ENCODE assay signal across 23 cellular contexts in the genomic region with DNA sequence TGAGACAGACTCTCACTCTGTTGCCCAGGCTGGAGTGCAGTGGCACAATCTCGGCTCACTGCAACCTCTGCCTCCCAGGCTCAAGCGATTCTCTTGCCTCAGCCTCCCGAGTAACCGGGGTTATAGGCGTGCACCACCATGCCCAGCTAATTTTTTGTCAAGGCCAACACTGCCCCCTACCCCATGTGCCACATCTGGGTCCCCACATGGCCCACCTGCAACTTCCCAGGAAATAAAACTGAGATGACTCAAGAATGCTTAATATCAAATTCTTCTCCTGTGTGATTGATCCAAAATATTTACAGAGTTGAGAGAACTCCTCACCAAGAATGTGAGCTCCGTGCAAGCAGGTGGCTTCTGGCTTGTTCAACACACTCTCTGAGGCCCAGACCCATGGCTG.
"Had no signal": no experiment of that assay in that cellular context is flagged by ENCODE, and none has a peak within 500 bp of the region (broad histone marks: within the 10 kb centered on the region; RNA-seq: fewer than 3 reads in every experiment).

No MANE protein-coding gene starts in this region.

- H3K9ac ChIP-seq: parathyroid adenoma had no signal

- H3K27ac ChIP-seq: colonic mucosa, parathyroid adenoma, prostate gland, right atrium auricular region, sigmoid colon, testis, tibial artery had no signal

- ATAC-seq: left lobe of liver; mucosa of descending colon; natural killer cell treated with Interleukin-12 subunit alpha and Interleukin-12 subunit beta and Interleukin-15 and Interleukin-18, amount 100 ng/mL, for 72 hours; stimulated activated memory B cell treated with anti-CD40 and anti-IgM and Interleukin-4, amounts not matched to agents 10 μg/mL and 1 μg/mL and 100 μg/mL, for 72 hours; stimulated activated naive CD8-positive, alpha-beta T cell treated with anti-CD3 and anti-CD28 coated beads, Interleukin-15, Interleukin-2, amounts not matched to agents 100 U/mL and 50 U/mL, for 24 hours had no signal

- H3K4me1 Mint-ChIP-seq: neural crest cell had no signal

- DNase-seq: colonic mucosa; effector CD8-positive, alpha-beta T cell; head of caudate nucleus; kidney; mucosa of descending colon; naive B cell; sigmoid colon; stimulated activated CD4-positive, alpha-beta T cell treated with anti-CD3 and anti-CD28 coated beads, Interleukin-4, amount 100 ng/mL, for 4 hours; stimulated activated naive CD8-positive, alpha-beta T cell treated with anti-CD3 and anti-CD28 coated beads, Interleukin-15, Interleukin-2, amounts not matched to agents 100 U/mL and 50 U/mL, for 24 hours; substantia nigra; testis; tibial artery had no signal

- H3K4me3 ChIP-seq: colonic mucosa, lung, mucosa of descending colon, prostate gland, right atrium auricular region, sigmoid colon, testis, tibial artery had no signal

- H3K9me3 ChIP-seq: colonic mucosa, mucosa of descending colon, prostate gland, right atrium auricular region, sigmoid colon, testis, tibial artery had no signal

- H3K4me3 Mint-ChIP-seq: dendritic cell treated with granulocyte-macrophage colony-stimulating factor and Interleukin-4, amounts not matched to agents 40 ng/mL and 50 ng/mL, for 4 days; memory B cell; naive B cell; natural killer cell treated with Interleukin-12 subunit alpha and Interleukin-12 subunit beta and Interleukin-15 and Interleukin-18, amount 100 ng/mL, for 72 hours; neural crest cell; stimulated activated memory B cell treated with anti-CD40 and anti-IgM and Interleukin-4, amounts not matched to agents 10 μg/mL and 1 μg/mL and 100 μg/mL, for 72 hours; type B pancreatic cell had no signal

- H3K9me3 Mint-ChIP-seq: dendritic cell treated with granulocyte-macrophage colony-stimulating factor and Interleukin-4, amounts not matched to agents 40 ng/mL and 50 ng/mL, for 4 days; memory B cell; natural killer cell treated with Interleukin-12 subunit alpha and Interleukin-12 subunit beta and Interleukin-15 and Interleukin-18, amount 100 ng/mL, for 72 hours; neural crest cell had no signal

- H3K79me2 ChIP-seq: parathyroid adenoma had no signal

- H3K4me1 ChIP-seq: colonic mucosa, parathyroid adenoma, prostate gland, right atrium auricular region, sigmoid colon, testis, tibial artery had no signal

- H3K36me3 ChIP-seq: colonic mucosa, prostate gland, right atrium auricular region, sigmoid colon, tibial artery had no signal

- H3K27me3 ChIP-seq: colonic mucosa, right atrium auricular region, sigmoid colon, testis, tibial artery had no signal

- H3K27me3 Mint-ChIP-seq: dendritic cell treated with granulocyte-macrophage colony-stimulating factor and Interleukin-4, amounts not matched to agents 40 ng/mL and 50 ng/mL, for 4 days; memory B cell; naive B cell; natural killer cell treated with Interleukin-12 subunit alpha and Interleukin-12 subunit beta and Interleukin-15 and Interleukin-18, amount 100 ng/mL, for 72 hours; stimulated activated memory B cell treated with anti-CD40 and anti-IgM and Interleukin-4, amounts not matched to agents 10 μg/mL and 1 μg/mL and 100 μg/mL, for 72 hours; type B pancreatic cell had no signal

- H2AFZ ChIP-seq: parathyroid adenoma had no signal

- H3K27ac Mint-ChIP-seq: dendritic cell treated with granulocyte-macrophage colony-stimulating factor and Interleukin-4, amounts not matched to agents 40 ng/mL and 50 ng/mL, for 4 days; memory B cell; natural killer cell treated with Interleukin-12 subunit alpha and Interleukin-12 subunit beta and Interleukin-15 and Interleukin-18, amount 100 ng/mL, for 72 hours; stimulated activated memory B cell treated with anti-CD40 and anti-IgM and Interleukin-4, amounts not matched to agents 10 μg/mL and 1 μg/mL and 100 μg/mL, for 72 hours; type B pancreatic cell had no signal

- H3K36me3 Mint-ChIP-seq: natural killer cell treated with Interleukin-12 subunit alpha and Interleukin-12 subunit beta and Interleukin-15 and Interleukin-18, amount 100 ng/mL, for 72 hours; type B pancreatic cell had no signal
